ENCODE assay signal across 1 cellular context in the genomic region with DNA sequence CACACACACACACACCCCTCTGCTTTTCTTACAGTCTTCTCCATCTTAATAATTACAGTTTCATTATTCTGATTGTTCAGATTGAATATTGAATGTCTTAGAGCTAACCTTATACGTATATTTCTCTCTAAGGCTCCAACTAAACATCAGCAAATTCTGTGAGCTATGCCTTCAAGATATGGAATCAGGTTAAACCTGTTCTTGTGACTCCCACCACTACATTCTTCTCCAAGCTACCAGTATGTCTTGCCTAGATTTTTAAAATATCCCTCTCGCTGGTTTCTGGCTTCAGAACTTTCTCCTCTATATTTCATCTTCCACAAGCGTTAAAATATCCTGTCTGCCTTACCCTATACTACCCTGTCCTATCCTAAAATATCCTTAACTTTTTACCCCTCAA.
TF ChIP-seq lines count a peak whose summit lies in the region.

No MANE protein-coding gene starts in this region.

TF ChIP-seq in SK-N-SH, 30 proteins besides CTCF, POLR2A, EP300 and RAD21 (continued from another document):
- TF ChIP-seq NFIC (IDR thresholded peaks at IDR 0.05; ENCODE audit: borderline replicate concordance) (no peak), JUND (IDR thresholded peaks at IDR 0.05) (no peak), TAF1 (IDR thresholded peaks at IDR 0.05; ENCODE audit: borderline replicate concordance, low read depth, low read length) (no peak), YY1 (IDR thresholded peaks at IDR 0.05; ENCODE audit: low read depth) (no peak), POLR2AphosphoS5 (IDR thresholded peaks at IDR 0.05; ENCODE audit: low read depth, low read length) (no peak)
TF ChIP-seq in SK-N-SH: peak in this region for 0.
